ENCODE assay signal across 18 cellular contexts in genomic region chr9:14075218-14075617, GRCh38.
A peak's percentile ranks its signal among the peaks of the same experiment; 100 is the strongest.
DNase-seq lines count a peak whose midpoint lies in the region; ATAC-seq, FAIRE-seq and TF ChIP-seq lines count a peak whose summit lies in the region.
"Had no signal": no experiment of that assay in that cellular context is flagged by ENCODE, and none has a peak within 500 bp of the region (broad histone marks: within the 10 kb centered on the region; RNA-seq: fewer than 3 reads in every experiment).

No MANE protein-coding gene starts in this region.

- ATAC-seq in HG02973 (IDR thresholded peaks at IDR 0.05; ENCODE audit: unreplicated experiment), result no peak

- H3K27me3 ChIP-seq in keratinocyte (ENCODE audit: control insufficient read depth, extremely low read depth, insufficient read depth, low read length), result no peaks in the 10 kb centered on the region
- H3K27me3 ChIP-seq: BLaER1 had no signal

- no peaks in the 10 kb centered on the region for H3K9me1 ChIP-seq in keratinocyte (ENCODE audit: control insufficient read depth, extremely low read depth, insufficient read depth, low read length)

- peak overlapping the region; percentile 15 for H3K4me2 ChIP-seq in keratinocyte (ENCODE audit: control insufficient read depth, extremely low read depth, insufficient read depth, low read depth, low read length)
- H3K4me2 ChIP-seq: BLaER1 had no signal

- H3K79me2 ChIP-seq in keratinocyte (ENCODE audit: control insufficient read depth, insufficient read depth, low read length), result no peaks in the 10 kb centered on the region

- H3K36me3 ChIP-seq in keratinocyte (ENCODE audit: control insufficient read depth in 2 of 2, extremely low read depth in 1 of 2, insufficient read depth in 2 of 2, low read length in 2 of 2), result no peaks in the 10 kb centered on the region
- H3K36me3 ChIP-seq: BLaER1 had no signal

- DNase-seq in NCI-H2081 (lab: John Stamatoyannopoulos, UW) (peak; percentile 61 to 87), NCI-H2081 treated with DMSO at 0.1 percent for 48 hours (lab: John Stamatoyannopoulos, UW) (no peak), NCI-H146 (lab: John Stamatoyannopoulos, UW) (peak; percentile 94), NCI-H69 (lab: John Stamatoyannopoulos, UW) (peak; percentile 74), keratinocyte (ENCODE audit: low read depth, low spot score) (peak; percentile 35), coronary artery (ENCODE audit: low spot score) (no peak), NCI-H2029 (lab: John Stamatoyannopoulos, UW) (no peak)
- DNase-seq: CD8-positive, alpha-beta memory T cell; GF-D8; HFFc6; KG1; NCI-H187 treated with DMSO at 0.1 percent for 48 hours; NCI-H446 treated with DMSO at 0.1 percent for 48 hours; SIG-M5 had no signal

- peak overlapping the region; percentile 17 for H3K27ac ChIP-seq in keratinocyte (ENCODE audit: control insufficient read depth, insufficient read depth, low read length)
- no peak overlapping the region for H3K27ac ChIP-seq in coronary artery
- H3K27ac ChIP-seq: BLaER1 had no signal

- peak; percentile 97 for FAIRE-seq in keratinocyte (lab: Jason Lieb, UNC)
- FAIRE-seq: GM12891, GM19239 had no signal

- H3K4me3 ChIP-seq in keratinocyte (ENCODE audit: control insufficient read depth in 2 of 3, extremely low read depth in 1 of 3, insufficient read depth in 2 of 3, low read depth in 1 of 3, low read length in 3 of 3) (no peak overlapping the region), coronary artery (no peak overlapping the region)
- H3K4me3 ChIP-seq: BLaER1 had no signal

- H4K20me1 ChIP-seq in keratinocyte (ENCODE audit: control insufficient read depth, extremely low read depth, insufficient read depth, low read length), result no peaks in the 10 kb centered on the region
- H4K20me1 ChIP-seq: BLaER1 had no signal

- dilution Hi-C loops in keratinocyte (cut with MboI; ENCODE audit: extremely low pct_ligation_motif_present, low sequenced_read_pairs), result no loop called here

- no peak overlapping the region for H2AFZ ChIP-seq in keratinocyte (ENCODE audit: control insufficient read depth, low read length)

- H3K4me1 ChIP-seq in keratinocyte (ENCODE audit: control insufficient read depth, extremely low read depth, insufficient read depth, low read length), result peaks cover 17% of the 10 kb centered on the region

- TF ChIP-seq CTCF in keratinocyte (optimal IDR thresholded peaks at IDR 0.05 in 1 of 3, IDR thresholded peaks at IDR 0.05 in 1 of 3, conservative IDR thresholded peaks at IDR 0.05 in 1 of 3; ENCODE audit: extremely low read depth in 1 of 3, insufficient read depth in 2 of 3, low read length in 3 of 3) (no peak), coronary artery (IDR thresholded peaks at IDR 0.05) (no peak)

- no peaks in the 10 kb centered on the region for H3K9me3 ChIP-seq in keratinocyte (ENCODE audit: control insufficient read depth, low read depth, low read length)
- H3K9me3 ChIP-seq: BLaER1 had no signal

- H3K9ac ChIP-seq in keratinocyte (ENCODE audit: control insufficient read depth, extremely low read depth, insufficient read depth, low read length), result no peak overlapping the region
- H3K9ac ChIP-seq: BLaER1 had no signal

Comparison
In these comparisons a context has a peak if more than half of its experiments do, and no peak if none do; other contexts are left out.
1. DNase-seq: peak in NCI-H2081 (2 of 2), NCI-H146 (single experiment), NCI-H69 (single experiment) and keratinocyte (single experiment); none in NCI-H2081 treated with DMSO at 0.1 percent for 48 hours (single experiment), coronary artery (single experiment) and NCI-H2029 (single experiment).